Comparison of ENCODE assay signal across 8 cellular contexts in the genomic region with DNA sequence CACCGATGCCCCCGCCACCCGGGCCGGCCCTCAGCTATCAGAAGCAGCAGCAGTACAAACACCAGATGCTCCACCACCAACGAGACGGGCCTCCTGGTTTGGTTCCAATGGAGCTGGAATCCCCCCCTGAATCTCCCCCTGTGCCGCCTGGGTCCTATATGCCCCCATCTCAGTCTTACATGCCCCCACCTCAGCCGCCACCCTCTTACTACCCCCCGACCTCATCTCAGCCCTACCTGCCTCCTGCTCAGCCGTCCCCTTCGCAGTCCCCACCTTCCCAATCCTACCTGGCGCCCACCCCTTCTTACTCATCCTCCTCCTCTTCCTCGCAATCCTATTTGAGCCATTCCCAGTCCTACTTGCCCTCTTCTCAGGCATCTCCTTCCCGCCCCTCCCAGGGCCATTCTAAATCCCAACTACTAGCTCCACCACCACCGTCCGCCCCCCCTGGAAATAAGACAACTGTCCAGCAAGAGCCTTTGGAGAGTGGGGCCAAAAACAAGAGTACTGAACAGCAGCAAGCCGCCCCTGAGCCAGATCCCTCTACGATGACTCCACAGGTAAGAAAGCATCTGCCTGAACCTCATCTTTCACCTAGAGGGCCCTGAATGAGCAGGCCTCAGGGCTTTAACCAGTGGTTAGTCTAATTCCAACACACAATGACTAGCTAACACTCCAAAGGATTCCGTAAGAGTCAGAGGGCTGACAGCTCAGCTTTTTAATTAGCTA. TPM values are rescaled to one million over a fixed set of nuclear protein-coding genes. Genes with fewer than 3 reads are reported as not detected.
A peak's percentile ranks its signal among the peaks of the same experiment; 100 is the strongest.
DNase-seq lines count a peak whose midpoint lies in the region; ATAC-seq, FAIRE-seq and TF ChIP-seq lines count a peak whose summit lies in the region.

No MANE protein-coding gene starts in this region.

- H3K4me1 ChIP-seq in endothelial cell of umbilical vein (ENCODE audit: control insufficient read depth, extremely low read depth, insufficient read depth, low read length) (peaks cover 25% of the 10 kb centered on the region), urinary bladder (ENCODE audit: insufficient read depth) (peaks cover 1% of the 10 kb centered on the region)

- H4K20me1 ChIP-seq in endothelial cell of umbilical vein (replicated peaks; ENCODE audit: control insufficient read depth, extremely low read depth, insufficient read depth, low read length) = peaks cover 14% of the 10 kb centered on the region

- H3K4me3 Mint-ChIP-seq in naive B cell = peak overlapping the region; percentile 86 to 99 (median 96)

- no peaks in the 10 kb centered on the region for H3K9me3 Mint-ChIP-seq in naive B cell

- TF ChIP-seq CTCF in endothelial cell of umbilical vein (IDR thresholded peaks at IDR 0.05; ENCODE audit: extremely low read depth in 1 of 2, insufficient read depth in 1 of 2, low read depth in 1 of 2, low read length in 2 of 2) = no peak

- no peaks in the 10 kb centered on the region for H3K9me3 ChIP-seq in endothelial cell of umbilical vein (replicated peaks; ENCODE audit: control insufficient read depth, insufficient read depth, low read length)

- ATAC-seq in naive B cell (ENCODE audit: low read depth in 2 of 2) = no peak
- no peak for ATAC-seq in GM18519 (IDR thresholded peaks at IDR 0.05; ENCODE audit: low FRiP score, unreplicated experiment)

- BruUV-seq in endothelial cell of umbilical vein (replicated peaks; lab: Mats Ljungman, UMichigan) = no TSS peak

- peak; percentile 68 for DNase-seq in activated effector memory CD4-positive, alpha-beta T cell treated with anti-CD3 and anti-CD28 coated beads, Interleukin-2, amount 50 U/mL, for 16 hours
- DNase-seq in activated effector memory CD4-positive, alpha-beta T cell treated with Interleukin-2 at 50 U/mL for 16 hours = no peak
- peak; percentile 39 for DNase-seq in activated CD4-positive, alpha-beta T cell treated with anti-CD3 and anti-CD28 coated beads for 48 hours
- DNase-seq in endothelial cell of umbilical vein (ENCODE audit: low read depth, low spot score) (peak; percentile 35), naive B cell (no peak), SHP77 treated with DMSO at 0.1 percent for 48 hours (lab: John Stamatoyannopoulos, UW) (no peak)

- H3K4me3 ChIP-seq in endothelial cell of umbilical vein (replicated peaks in 1 of 3; ENCODE audit: insufficient read depth in 1 of 3, low read depth in 1 of 3, low read length in 3 of 3) (peak overlapping the region; percentile 59 to 92 (median 90)), urinary bladder (ENCODE audit: low read depth, low read length) (peak overlapping the region; percentile 99)

- CTCF ChIA-PET in endothelial cell of umbilical vein (lab: Charles Lee) = interaction anchor here (0.6 to 2.2 kb wide), 17 partner anchors 9 to 155 kb away, joined by 3 to 20 read pairs (median 4); a partner anchor contains a TSS

- H3K36me3 ChIP-seq in endothelial cell of umbilical vein (ENCODE audit: control insufficient read depth in 2 of 2, extremely low read depth in 1 of 2, insufficient read depth in 2 of 2, low read length in 2 of 2) (no peaks in the 10 kb centered on the region), urinary bladder (ENCODE audit: insufficient read depth) (no peaks in the 10 kb centered on the region)

- FAIRE-seq in endothelial cell of umbilical vein (lab: Jason Lieb, UNC) = no peak

- H3K27ac ChIP-seq in endothelial cell of umbilical vein (ENCODE audit: insufficient read depth, low read depth, low read length) (peak overlapping the region; percentile 86), urinary bladder (ENCODE audit: low read depth) (peak overlapping the region; percentile 85)

- H3K9me1 ChIP-seq in endothelial cell of umbilical vein (replicated peaks; ENCODE audit: control insufficient read depth, extremely low read depth, insufficient read depth, low read length) = no peaks in the 10 kb centered on the region

- H3K79me2 ChIP-seq in endothelial cell of umbilical vein (ENCODE audit: control insufficient read depth, insufficient read depth, low read length) = peaks cover 56% of the 10 kb centered on the region

- POLR2A ChIA-PET in endothelial cell of umbilical vein (lab: Charles Lee) = interaction anchor here (0.6 to 1.0 kb wide), 2 partner anchors 42 to 155 kb away, joined by 3 to 4 read pairs; no protein-coding TSS in a partner anchor

- no peaks in the 10 kb centered on the region for H3K27me3 Mint-ChIP-seq in naive B cell

- no peak for TF ChIP-seq POLR2A in endothelial cell of umbilical vein (IDR thresholded peaks at IDR 0.05; ENCODE audit: low read depth, low read length)

- no peaks in the 10 kb centered on the region for H3K27me3 ChIP-seq in endothelial cell of umbilical vein (ENCODE audit: control insufficient read depth in 2 of 2, insufficient read depth in 2 of 2, low read length in 2 of 2)

- peaks cover 0 to 5% of the 10 kb centered on the region in 2 donors for H3K36me3 Mint-ChIP-seq in naive B cell

- peak overlapping the region; percentile 88 for H3K4me2 ChIP-seq in endothelial cell of umbilical vein (ENCODE audit: insufficient read depth, low read length)

- 1% methylated on average over 19 of the region's 19 CpGs for WGBS in urinary bladder

- peak overlapping the region; percentile 61 to 99 (median 95) for H3K27ac Mint-ChIP-seq in naive B cell

- intact Hi-C loops in endothelial cell of umbilical vein (cut with micrococcal nuclease) = loop anchor here (1.0 kb wide), 3 partner anchors 29 to 152 kb away; a partner anchor contains a TSS

- peak overlapping the region; percentile 91 for H3K9ac ChIP-seq in endothelial cell of umbilical vein (replicated peaks; ENCODE audit: extremely low read depth, insufficient read depth, low read length)

- no peak overlapping the region for H2AFZ ChIP-seq in endothelial cell of umbilical vein (ENCODE audit: low read depth, low read length)

- dilution Hi-C loops in endothelial cell of umbilical vein (cut with MboI; ENCODE audit: extremely low pct_ligation_motif_present, low sequenced_read_pairs) = no loop called here

- peaks cover 40 to 62% (median 48%) of the 10 kb centered on the region in 3 donors for H3K4me1 Mint-ChIP-seq in naive B cell

TF ChIP-seq in endothelial cell of umbilical vein, 7 proteins besides CTCF, POLR2A, EP300 and RAD21:
- TF ChIP-seq, protein P1, sequence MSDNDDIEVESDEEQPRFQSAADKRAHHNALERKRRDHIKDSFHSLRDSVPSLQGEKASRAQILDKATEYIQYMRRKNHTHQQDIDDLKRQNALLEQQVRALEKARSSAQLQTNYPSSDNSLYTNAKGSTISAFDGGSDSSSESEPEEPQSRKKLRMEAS (IDR thresholded peaks at IDR 0.05; ENCODE audit: insufficient read depth, insufficient read length) = no peak
- no peak for TF ChIP-seq EZH2 (IDR thresholded peaks at IDR 0.05; ENCODE audit: borderline replicate concordance, low read depth, low read length, severe bottlenecking)
- no peak for TF ChIP-seq GATA2 (IDR thresholded peaks at IDR 0.05; ENCODE audit: insufficient read depth, insufficient read length, low read depth, low read length)
- no peak for TF ChIP-seq JUN (IDR thresholded peaks at IDR 0.05; ENCODE audit: borderline replicate concordance, insufficient read depth, insufficient read length, low read depth)
- no peak for TF ChIP-seq FOS (IDR thresholded peaks at IDR 0.05; ENCODE audit: borderline replicate concordance, insufficient read depth, low read length)
- TF ChIP-seq POLR2AphosphoS5 (IDR thresholded peaks at IDR 0.05; ENCODE audit: insufficient read depth, low read depth, low read length) = no peak
- TF ChIP-seq MYC (IDR thresholded peaks at IDR 0.05; ENCODE audit: low read depth, low read length) = no peak

RNA-seq across cellular contexts. Expression of a gene that starts 0.9 kb away (rescaled TPM):
- 81.0 and 85.7 TPM in 2 replicates for total RNA-seq in endothelial cell of umbilical vein
- polyA plus RNA-seq in endothelial cell of umbilical vein = 11.4 and 14.9 TPM in 2 replicates
- 17.4 and 19.5 TPM in 2 replicates for polyA plus RNA-seq in endothelial cell of umbilical vein (2011; cell fraction: cytosol; rRNA removed)
- 62.3 and 71.9 TPM in 2 replicates for polyA plus RNA-seq in endothelial cell of umbilical vein (2011; cell fraction: nucleus; rRNA removed)
- polyA plus RNA-seq in endothelial cell of umbilical vein (2012) = 43.8 and 61.5 TPM in 2 replicates
- 42.2 and 45.4 TPM in 2 replicates for polyA minus RNA-seq in endothelial cell of umbilical vein
- 11.9 TPM for polyA minus RNA-seq in endothelial cell of umbilical vein (2011; cell fraction: cytosol; rRNA and poly(A)+ RNA removed)
- 118 and 155 TPM in 2 replicates for polyA minus RNA-seq in endothelial cell of umbilical vein (2011; cell fraction: nucleus; rRNA and poly(A)+ RNA removed)
- polyA plus RNA-seq in naive B cell (ENCODE audit: low read depth in 6 of 6) = 10 to 100 TPM in 4 of 6 donors, 1 to 10 TPM in 2; 5.4 to 27.1 (median 12.1) TPM
- total RNA-seq in urinary bladder = 153 TPM
- polyA plus RNA-seq in urinary bladder = 23.0 TPM

RNA-seq across cellular contexts. Expression of a gene that starts 51.0 kb away (rescaled TPM):
- total RNA-seq in endothelial cell of umbilical vein (57.8 and 58.2 TPM in 2 replicates), urinary bladder (38.0 TPM)
- polyA plus RNA-seq in endothelial cell of umbilical vein (24.4 and 26.2 TPM in 2 replicates), naive B cell (ENCODE audit: low read depth in 6 of 6) (10 to 100 TPM; 28.3 to 42.3 (median 33.8) TPM), urinary bladder (38.3 TPM)
- 51.1 and 51.3 TPM in 2 replicates for polyA plus RNA-seq in endothelial cell of umbilical vein (2011; cell fraction: cytosol; rRNA removed)
- polyA plus RNA-seq in endothelial cell of umbilical vein (2011; cell fraction: nucleus; rRNA removed) = 24.9 and 32.5 TPM in 2 replicates
- polyA plus RNA-seq in endothelial cell of umbilical vein (2012) = 51.4 and 70.1 TPM in 2 replicates
- 39.9 and 50.5 TPM in 2 replicates for polyA minus RNA-seq in endothelial cell of umbilical vein
- polyA minus RNA-seq in endothelial cell of umbilical vein (2011; cell fraction: cytosol; rRNA and poly(A)+ RNA removed) = 15.2 TPM
- polyA minus RNA-seq in endothelial cell of umbilical vein (2011; cell fraction: nucleus; rRNA and poly(A)+ RNA removed) = 10.0 and 19.0 TPM in 2 replicates

RNA-seq across cellular contexts. Expression of a gene that starts 51.1 kb away (rescaled TPM):
- total RNA-seq in endothelial cell of umbilical vein (46.4 and 50.3 TPM in 2 replicates), urinary bladder (20.4 TPM)
- polyA plus RNA-seq in endothelial cell of umbilical vein (67.2 and 87.1 TPM in 2 replicates), naive B cell (ENCODE audit: low read depth in 6 of 6) (10 to 100 TPM in 5 of 6 donors, 1 to 10 TPM in 1; 8.1 to 16.1 (median 13.6) TPM), urinary bladder (9.2 TPM)
- polyA plus RNA-seq in endothelial cell of umbilical vein (2011; cell fraction: cytosol; rRNA removed) = 32.8 and 35.8 TPM in 2 replicates
- polyA plus RNA-seq in endothelial cell of umbilical vein (2011; cell fraction: nucleus; rRNA removed) = 120 and 158 TPM in 2 replicates
- 25.4 and 28.7 TPM in 2 replicates for polyA plus RNA-seq in endothelial cell of umbilical vein (2012)
- polyA minus RNA-seq in endothelial cell of umbilical vein = 221 and 264 TPM in 2 replicates
- 20.8 TPM for polyA minus RNA-seq in endothelial cell of umbilical vein (2011; cell fraction: cytosol; rRNA and poly(A)+ RNA removed)
- 133 and 153 TPM in 2 replicates for polyA minus RNA-seq in endothelial cell of umbilical vein (2011; cell fraction: nucleus; rRNA and poly(A)+ RNA removed)

Comparison
In these comparisons a context has a peak if more than half of its experiments do, and no peak if none do; other contexts are left out.
1. DNase-seq: peak in activated effector memory CD4-positive, alpha-beta T cell treated with anti-CD3 and anti-CD28 coated beads, Interleukin-2, amount 50 U/mL, for 16 hours (single experiment), activated CD4-positive, alpha-beta T cell treated with anti-CD3 and anti-CD28 coated beads for 48 hours (single experiment) and endothelial cell of umbilical vein (single experiment); none in activated effector memory CD4-positive, alpha-beta T cell treated with Interleukin-2 at 50 U/mL for 16 hours (single experiment), naive B cell (single experiment) and SHP77 treated with DMSO at 0.1 percent for 48 hours (single experiment).